ENCODE assay signal across 10 cellular contexts in the genomic region with DNA sequence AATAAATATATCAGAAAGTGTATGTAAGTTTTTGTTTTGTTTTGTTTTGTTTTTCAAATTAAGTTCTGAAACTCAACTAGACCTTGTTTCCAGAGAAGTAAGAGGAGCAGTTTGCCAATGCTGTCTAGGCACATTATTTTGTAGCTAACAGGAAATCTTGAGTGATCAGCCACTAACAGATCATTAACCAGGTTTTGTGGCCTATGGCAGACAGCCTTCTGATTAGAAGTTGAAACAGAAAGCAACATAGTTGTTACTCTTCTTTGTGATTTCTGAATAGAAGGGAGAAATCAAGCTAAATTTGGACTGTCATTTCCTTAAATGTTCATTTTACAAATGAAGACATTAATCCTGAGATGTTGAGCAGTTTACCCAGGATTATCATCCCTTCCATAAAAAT.
DNase-seq lines count a peak whose midpoint lies in the region; ATAC-seq, FAIRE-seq and TF ChIP-seq lines count a peak whose summit lies in the region.
"Had no signal": no experiment of that assay in that cellular context is flagged by ENCODE, and none has a peak within 500 bp of the region (broad histone marks: within the 10 kb centered on the region; RNA-seq: fewer than 3 reads in every experiment).

No MANE protein-coding gene starts in this region.

- no peak for DNase-seq in kidney
- no peak for DNase-seq in EL
- DNase-seq in effector memory CD8-positive, alpha-beta T cell, result no peak
- DNase-seq in DMS79 (lab: John Stamatoyannopoulos, UW), result no peak
- no peak for DNase-seq in NCI-H1694 treated with DMSO at 0.1 percent for 48 hours (lab: John Stamatoyannopoulos, UW)
- DNase-seq: activated gamma-delta T cell had no signal

- H3K4me3 Mint-ChIP-seq in effector memory CD8-positive, alpha-beta T cell, result no peak overlapping the region

- H3K27ac Mint-ChIP-seq in effector memory CD8-positive, alpha-beta T cell, result no peak overlapping the region

- H3K36me3 Mint-ChIP-seq in effector memory CD8-positive, alpha-beta T cell (ENCODE audit: insufficient read depth), result no peaks in the 10 kb centered on the region

- H3K27ac ChIP-seq in kidney (ENCODE audit: low read depth in 2 of 2, low read length in 2 of 2), result peak overlapping the region in 1 of 2 donors; percentile 13

- H3K4me1 Mint-ChIP-seq in effector memory CD8-positive, alpha-beta T cell (ENCODE audit: low read depth in 2 of 2), result no peaks in the 10 kb centered on the region

- TF ChIP-seq CTCF in kidney (IDR thresholded peaks at IDR 0.05; ENCODE audit: borderline replicate concordance, extremely low read depth, insufficient read depth), result no peak

- no peaks in the 10 kb centered on the region for H3K9me3 ChIP-seq in kidney (ENCODE audit: control insufficient read depth in 1 of 2, low read length in 2 of 2)

- ATAC-seq in GM18517 (IDR thresholded peaks at IDR 0.05; ENCODE audit: unreplicated experiment) (peak; percentile 99), GM21515 (IDR thresholded peaks at IDR 0.05; ENCODE audit: unreplicated experiment) (peak; percentile 94), HG03108 (IDR thresholded peaks at IDR 0.05; ENCODE audit: unreplicated experiment) (peak; percentile 96)
- ATAC-seq in effector memory CD8-positive, alpha-beta T cell (replicated peaks), result no peak

- no peaks in the 10 kb centered on the region for H3K27me3 Mint-ChIP-seq in effector memory CD8-positive, alpha-beta T cell

- no peaks in the 10 kb centered on the region for H3K36me3 ChIP-seq in kidney (ENCODE audit: control insufficient read depth in 1 of 2, insufficient read depth in 2 of 2, low read length in 2 of 2)

- no peak overlapping the region for H3K9ac ChIP-seq in kidney (ENCODE audit: low read length in 2 of 2)

- intact Hi-C loops in kidney (cut with DNase I), result no loop called here

- peak; percentile 96 for FAIRE-seq in kidney (lab: Jason Lieb, UNC)
- FAIRE-seq: TTC549 had no signal

- peaks cover 5 to 6% of the 10 kb centered on the region in 2 donors for H3K4me1 ChIP-seq in kidney (ENCODE audit: control insufficient read depth in 1 of 2, insufficient read depth in 1 of 2, low read depth in 1 of 2, low read length in 2 of 2)

- no peak overlapping the region for H3K4me3 ChIP-seq in kidney (ENCODE audit: low read length in 2 of 2)

- no peaks in the 10 kb centered on the region for H3K9me3 Mint-ChIP-seq in effector memory CD8-positive, alpha-beta T cell
